8 cellular contexts compared by ENCODE assay signal in genomic region chr17:50094753-50095616, GRCh38. TPM values are rescaled to one million over a fixed set of nuclear protein-coding genes. Genes with fewer than 3 reads are reported as not detected.
DNase-seq lines count a peak whose midpoint lies in the region; ATAC-seq and TF ChIP-seq lines count a peak whose summit lies in the region.

Gene PDK2, plus strand, starts transcription at chr17:50095351. Its CDS starts 85 bp downstream, at chr17:50095436.

- peak within 1 kb of the TSS; percentile 84 to 97 (median 89) for H3K27ac ChIP-seq in heart left ventricle

- 0 to 1% (median 1%) methylated on average over 53 to 68 of the region's 68 CpGs for WGBS in heart left ventricle, 4 donors

- peak within 1 kb of the TSS; percentile 91 for H3K27ac Mint-ChIP-seq in T-helper 1 cell treated with Interleukin-12 subunit alpha and Interleukin-12 subunit beta and Interleukin-4 antibody, amounts not matched to agents 30 μg/mL and 1 μg/mL, for 36 hours
- H3K27ac Mint-ChIP-seq in type B pancreatic cell, result peak within 1 kb of the TSS; percentile 82

- H3K36me3 Mint-ChIP-seq in T-helper 1 cell treated with Interleukin-12 subunit alpha and Interleukin-12 subunit beta and Interleukin-4 antibody, amounts not matched to agents 30 μg/mL and 1 μg/mL, for 36 hours (ENCODE audit: low read depth), result peaks cover 4% of the 10 kb centered on the region
- H3K36me3 Mint-ChIP-seq in type B pancreatic cell, result no peaks in the 10 kb centered on the region

- no peaks in the 10 kb centered on the region for H3K27me3 Mint-ChIP-seq in T-helper 1 cell treated with Interleukin-12 subunit alpha and Interleukin-12 subunit beta and Interleukin-4 antibody, amounts not matched to agents 30 μg/mL and 1 μg/mL, for 36 hours (ENCODE audit: low read depth)
- no peaks in the 10 kb centered on the region for H3K27me3 Mint-ChIP-seq in type B pancreatic cell

- H3K27me3 ChIP-seq in heart left ventricle, result no peaks in the 10 kb centered on the region

- peaks cover 0 to 32% (median 25%) of the 10 kb centered on the region in 9 donors for H3K36me3 ChIP-seq in heart left ventricle

- DNase-seq in GM13976 (ENCODE audit: low spot score) (peak; percentile 99), NCI-H146 (lab: John Stamatoyannopoulos, UW) (peak; percentile 90), amniotic epithelial cell (ENCODE audit: low read depth) (peak; percentile 94), heart left ventricle (peak; percentile 96 to 98 (median 97)), posterior cingulate gyrus (peak; percentile 93 to 100 (median 96)), type B pancreatic cell (ENCODE audit: extremely low spot score, unreplicated experiment) (peak; percentile 98)

- peak in 1 of 2 donors; percentile 94 for TF ChIP-seq POLR2A in heart left ventricle (IDR thresholded peaks at IDR 0.05)

- H3K9me3 Mint-ChIP-seq in T-helper 1 cell treated with Interleukin-12 subunit alpha and Interleukin-12 subunit beta and Interleukin-4 antibody, amounts not matched to agents 30 μg/mL and 1 μg/mL, for 36 hours, result no peaks in the 10 kb centered on the region
- H3K9me3 Mint-ChIP-seq in type B pancreatic cell, result no peaks in the 10 kb centered on the region

- peaks cover 16% of the 10 kb centered on the region for H3K4me1 Mint-ChIP-seq in T-helper 1 cell treated with Interleukin-12 subunit alpha and Interleukin-12 subunit beta and Interleukin-4 antibody, amounts not matched to agents 30 μg/mL and 1 μg/mL, for 36 hours (ENCODE audit: low read depth)
- H3K4me1 Mint-ChIP-seq in type B pancreatic cell (ENCODE audit: unreplicated experiment), result peaks cover 13% of the 10 kb centered on the region

- H3K4me3 ChIP-seq in heart left ventricle, result peak within 1 kb of the TSS; percentile 63 to 97 (median 79)

- intact Hi-C loops in heart left ventricle (cut with DNase I) (loop anchor here in 9 of 10 donors (1.0 to 10.0 kb wide), 11 partner anchors 16 to 202 kb away; partner anchors contain the start of genes ITGA3 (in 2 of the 9) and PPP1R9B (in 1 of the 9)), posterior cingulate gyrus (cut with DNase I) (loop anchor here (2.0 kb wide), 2 partner anchors 56 to 66 kb away; partner anchors contain the start of gene PPP1R9B)

- H3K4me3 Mint-ChIP-seq in T-helper 1 cell treated with Interleukin-12 subunit alpha and Interleukin-12 subunit beta and Interleukin-4 antibody, amounts not matched to agents 30 μg/mL and 1 μg/mL, for 36 hours, result peak within 1 kb of the TSS; percentile 95
- H3K4me3 Mint-ChIP-seq in type B pancreatic cell, result peak within 1 kb of the TSS; percentile 91

- TF ChIP-seq CTCF in GM13976 (IDR thresholded peaks at IDR 0.05; ENCODE audit: borderline replicate concordance, control extremely low read depth, extremely low read depth, insufficient read depth, missing control alignments) (no peak), heart left ventricle (IDR thresholded peaks at IDR 0.05) (no peak), type B pancreatic cell (conservative IDR thresholded peaks at IDR 0.05) (no peak)

- no peaks in the 10 kb centered on the region for H3K9me3 ChIP-seq in heart left ventricle

- in situ Hi-C loops in GM13976 (cut with MboI; ENCODE audit: low sequenced_read_pairs, unreplicated experiment), result loop anchor here (5.0 kb wide), 1 partner anchor 68 kb away; no protein-coding TSS in a partner anchor

- peaks cover 0 to 52% (median 31%) of the 10 kb centered on the region in 12 donors for H3K4me1 ChIP-seq in heart left ventricle

- peak; percentile 86 for ATAC-seq in HG02870 (IDR thresholded peaks at IDR 0.05; ENCODE audit: unreplicated experiment)
- peak; percentile 91 to 96 (median 94) for ATAC-seq in heart left ventricle

RNA-seq across cellular contexts. Expression of gene PDK2, which starts in this region (rescaled TPM):
- total RNA-seq in heart left ventricle (100 to 1,000 TPM; 142 to 490 (median 200) TPM), type B pancreatic cell (ENCODE audit: low replicate concordance) (29.9 and 44.9 TPM in 2 replicates)
- 100 to 1,000 TPM; 125 to 173 TPM for polyA plus RNA-seq in heart left ventricle

Comparison
In these comparisons a context has a peak if more than half of its experiments do, and no peak if none do; other contexts are left out.
1. Peak in every context shown above with its lines: DNase-seq, ATAC-seq, H3K4me3 ChIP-seq and H3K27ac ChIP-seq.